ENCODE assay signal across 8 cellular contexts in genomic region chr12:74538491-74539258, GRCh38. TPM values are rescaled to one million over a fixed set of nuclear protein-coding genes. Genes with fewer than 3 reads are reported as not detected.
A peak's percentile ranks its signal among the peaks of the same experiment; 100 is the strongest.
DNase-seq lines count a peak whose midpoint lies in the region; ATAC-seq, FAIRE-seq and TF ChIP-seq lines count a peak whose summit lies in the region.

No MANE protein-coding gene starts in this region.

- DNase-seq in AG10803 (ENCODE audit: low read depth) = no peak
- DNase-seq in GM19239 (ENCODE audit: insufficient read length, low spot score) = no peak
- DNase-seq in KBM-7 = peak; percentile 25
- peak; percentile 28 to 37 for DNase-seq in activated T-cell treated with anti-CD3 and anti-CD28 coated beads, Interleukin-2, amount 50 U/mL, for 48 hours
- no peak for DNase-seq in foreskin keratinocyte
- peak; percentile 22 for DNase-seq in pons (ENCODE audit: low spot score)
- DNase-seq in DMS114 treated with DMSO at 0.1 percent for 48 hours (lab: John Stamatoyannopoulos, UW; ENCODE audit: unreplicated experiment) = no peak
- no peak for DNase-seq in NCI-H1694 (lab: John Stamatoyannopoulos, UW)

- TF ChIP-seq CTCF in AG10803 (conservative IDR thresholded peaks at IDR 0.05; ENCODE audit: low read length) (no peak), foreskin keratinocyte (conservative IDR thresholded peaks at IDR 0.05) (peak; percentile 11)

- peaks cover 4% of the 10 kb centered on the region for H3K4me1 ChIP-seq in foreskin keratinocyte

- in situ Hi-C loops in KBM-7 (cut with MboI; ENCODE audit: low pct_unique_long_range_greater_than_20kb, low sequenced_read_pairs) = no loop called here

- ATAC-seq in foreskin keratinocyte = peak; percentile 18

- no peaks in the 10 kb centered on the region for H3K27me3 ChIP-seq in foreskin keratinocyte

- H3K4me3 ChIP-seq in AG10803 (ENCODE audit: low read length) = peak overlapping the region; percentile 93

- peak; percentile 66 for FAIRE-seq in GM19239 (lab: Jason Lieb, UNC)

- H3K27ac ChIP-seq in foreskin keratinocyte = peak overlapping the region; percentile 88

RNA-seq across cellular contexts. Expression of gene ATXN7L3B, which starts 1.0 kb away (rescaled TPM):
- 14.7 and 17.6 TPM in 2 replicates for total RNA-seq in foreskin keratinocyte
- polyA plus RNA-seq in foreskin keratinocyte = 7.5 and 7.7 TPM in 2 replicates

Comparison
In these comparisons a context has a peak if more than half of its experiments do, and no peak if none do; other contexts are left out.
1. DNase-seq: peak in KBM-7 (single experiment), activated T-cell treated with anti-CD3 and anti-CD28 coated beads, Interleukin-2, amount 50 U/mL, for 48 hours (2 of 2) and pons (single experiment); none in AG10803 (single experiment), GM19239 (single experiment), foreskin keratinocyte (0 of 2), DMS114 treated with DMSO at 0.1 percent for 48 hours (single experiment) and NCI-H1694 (single experiment).